26 cellular contexts compared by ENCODE assay signal in genomic region chr7:143355450-143356385, GRCh38. TPM values are rescaled to one million over a fixed set of nuclear protein-coding genes. Genes with fewer than 3 reads are reported as not detected.
A peak's percentile ranks its signal among the peaks of the same experiment; 100 is the strongest.
DNase-seq lines count a peak whose midpoint lies in the region; ATAC-seq and TF ChIP-seq lines count a peak whose summit lies in the region.
"Had no signal": no experiment of that assay in that cellular context is flagged by ENCODE, and none has a peak within 500 bp of the region (broad histone marks: within the 10 kb centered on the region; RNA-seq: fewer than 3 reads in every experiment).

No MANE protein-coding gene starts in this region.

- intact Hi-C loops in OCI-LY7 (cut with micrococcal nuclease; ENCODE audit: unreplicated experiment) (no loop called here), ascending aorta (cut with DNase I) (no loop called here)

- peaks cover 3% of the 10 kb centered on the region; the same call in 1 of the 2 replicates for H3K27me3 ChIP-seq in H7 (ENCODE audit: control insufficient read depth, insufficient read depth, low read length)
- H3K27me3 ChIP-seq in ascending aorta, result no peaks in the 10 kb centered on the region
- H3K27me3 ChIP-seq: Peyer's patch had no signal

- ATAC-seq in HG03469 (IDR thresholded peaks at IDR 0.05; ENCODE audit: unreplicated experiment) (no peak), HG03442 (IDR thresholded peaks at IDR 0.05; ENCODE audit: unreplicated experiment) (no peak)
- ATAC-seq: effector memory CD8-positive, alpha-beta T cell; left colon; natural killer cell treated with Interleukin-12 subunit alpha and Interleukin-12 subunit beta and Interleukin-15 and Interleukin-18, amount 100 ng/mL, for 72 hours had no signal

- H2AFZ ChIP-seq in OCI-LY7 (ENCODE audit: low read length), result no peak overlapping the region

- H3K27ac ChIP-seq in OCI-LY7 (ENCODE audit: low read depth, low read length, poor library complexity, severe bottlenecking), result no peak overlapping the region
- H3K27ac ChIP-seq in ascending aorta, result no peak overlapping the region
- H3K27ac ChIP-seq: esophagus squamous epithelium, Peyer's patch, SJSA1, tibial artery had no signal

- CTCF ChIA-PET in OCI-LY7 (lab: Charles Lee; ENCODE audit: unreplicated experiment), result interaction anchor here (1.0 kb wide), 1 partner anchor 115 kb away, joined by 4 read pairs; no protein-coding TSS in a partner anchor

- no peaks in the 10 kb centered on the region for H3K4me1 ChIP-seq in OCI-LY7 (ENCODE audit: insufficient read depth, low read length, poor library complexity, severe bottlenecking)
- no peaks in the 10 kb centered on the region for H3K4me1 ChIP-seq in ascending aorta
- H3K4me1 ChIP-seq: esophagus squamous epithelium, Peyer's patch, SJSA1, tibial artery had no signal

- H3K9me3 ChIP-seq in OCI-LY7 (ENCODE audit: low read length) (no peaks in the 10 kb centered on the region), ascending aorta (no peaks in the 10 kb centered on the region)
- H3K9me3 ChIP-seq: esophagus squamous epithelium, Peyer's patch, SJSA1, tibial artery had no signal

- peaks cover 6% of the 10 kb centered on the region for H3K36me3 ChIP-seq in H7 (replicated peaks; ENCODE audit: control insufficient read depth, insufficient read depth, low read length)
- H3K36me3 ChIP-seq in OCI-LY7 (ENCODE audit: insufficient read depth, low read length), result no peaks in the 10 kb centered on the region
- no peaks in the 10 kb centered on the region for H3K36me3 ChIP-seq in ascending aorta
- H3K36me3 ChIP-seq: esophagus squamous epithelium, Peyer's patch, SJSA1, tibial artery had no signal

- no peak overlapping the region for H3K4me2 ChIP-seq in OCI-LY7 (ENCODE audit: low read length)

- POLR2A ChIA-PET in OCI-LY7 (lab: Charles Lee), result no interaction called here

- H4K20me1 ChIP-seq in OCI-LY7 (ENCODE audit: insufficient read depth, low read length), result no peaks in the 10 kb centered on the region

- no peaks in the 10 kb centered on the region for H3K79me2 ChIP-seq in OCI-LY7 (ENCODE audit: insufficient read depth, low read depth, low read length)

- DNase-seq in H7 (peak; percentile 78), OCI-LY7 (ENCODE audit: low spot score) (peak; percentile 13), choroid plexus epithelial cell (ENCODE audit: low read depth) (peak; percentile 47), smooth muscle cell of the brain vasculature (ENCODE audit: low read depth, low spot score) (peak; percentile 90), ascending aorta (ENCODE audit: low spot score in 2 of 2) (no peak)
- DNase-seq: activated CD4-positive, CD25-positive, alpha-beta regulatory T cell treated with anti-CD3 and anti-CD28 coated beads, Interleukin-2, amount 50 U/mL, for 72 hours; activated naive CD4-positive, alpha-beta T cell treated with anti-CD3 and anti-CD28 coated beads for 36 hours; activated T-cell treated with anti-CD3 and anti-CD28 coated beads, Interleukin-2, amount 50 U/mL, for 24 hours; aorta; CD8-positive, alpha-beta memory T cell; DMS53; effector memory CD8-positive, alpha-beta T cell; esophagus squamous epithelium; HFFc6; IMR-90; left colon; NCI-H1694 treated with DMSO at 0.1 percent for 48 hours; NCI-H82; Peyer's patch; stimulated activated naive CD4-positive, alpha-beta T cell treated with Interleukin-2 at 50 U/mL for 16 hours; tibial artery had no signal

- no TSS peak for BruUV-seq in OCI-LY7 (replicated peaks; lab: Mats Ljungman, UMichigan)

- no peaks in the 10 kb centered on the region for H3K9me2 ChIP-seq in OCI-LY7 (ENCODE audit: insufficient read depth, low read length)

- H3K4me3 ChIP-seq in H7 (ENCODE audit: insufficient read depth, low read depth, low read length), result no peak overlapping the region
- H3K4me3 ChIP-seq in OCI-LY7 (ENCODE audit: low read depth, low read length, poor library complexity, severe bottlenecking), result no peak overlapping the region
- H3K4me3 ChIP-seq in choroid plexus epithelial cell (ENCODE audit: low read depth, low read length), result no peak overlapping the region
- H3K4me3 ChIP-seq in ascending aorta, result no peak overlapping the region
- H3K4me3 ChIP-seq: esophagus squamous epithelium, Peyer's patch, SJSA1, tibial artery had no signal

- TF ChIP-seq CTCF in OCI-LY7 (conservative IDR thresholded peaks at IDR 0.05; ENCODE audit: low read length) (peak; percentile 45; the same call in 1 of the 2 replicates), choroid plexus epithelial cell (conservative IDR thresholded peaks at IDR 0.05; ENCODE audit: low read depth, low read length) (peak; percentile 31), ascending aorta (IDR thresholded peaks at IDR 0.05) (no peak)

RNA-seq across cellular contexts. Expression of gene FAM131B, which starts 6.8 kb away (rescaled TPM):
- total RNA-seq in H7 (2014; rRNA removed; shearing (Covaris generic)), result 11.9 and 16.9 TPM in 2 replicates
- total RNA-seq in OCI-LY7 (2014; rRNA removed; shearing (Covaris generic)), result not detected in 2 replicates
- total RNA-seq in OCI-LY7 (2022) (not detected in 2 replicates), ascending aorta (0.53 TPM)

RNA-seq across cellular contexts. Expression of gene ZYX, which starts 25.4 kb away (rescaled TPM):
- total RNA-seq in H7 (2014; rRNA removed; shearing (Covaris generic)), result 84.6 and 97.1 TPM in 2 replicates
- total RNA-seq in OCI-LY7 (2014; rRNA removed; shearing (Covaris generic)), result 0.31 and 0.44 TPM in 2 replicates
- total RNA-seq in OCI-LY7 (2022) (2.8 and 4.2 TPM in 2 replicates), ascending aorta (320 TPM)

RNA-seq across cellular contexts. Expression of gene CLCN1, which starts 39.8 kb away (rescaled TPM):
- total RNA-seq in H7 (2014; rRNA removed; shearing (Covaris generic)), result 0.11 and 0.21 TPM in 2 replicates
- total RNA-seq in OCI-LY7 (2014; rRNA removed; shearing (Covaris generic)), result not detected in 2 replicates
- not detected in 2 replicates for total RNA-seq in OCI-LY7 (2022)
- not detected for total RNA-seq in ascending aorta
- total RNA-seq: activated naive CD4-positive, alpha-beta T cell treated with anti-CD3 and anti-CD28 coated beads for 36 hours; aorta; glomerular endothelial cell; HFFc6; IMR-90; left colon; SJSA1 had no signal

RNA-seq across cellular contexts. Expression of gene EPHA1, which starts 52.9 kb away (rescaled TPM):
- 176 and 189 TPM in 2 replicates for total RNA-seq in H7 (2014; rRNA removed; shearing (Covaris generic))
- total RNA-seq in OCI-LY7 (2014; rRNA removed; shearing (Covaris generic)), result not detected in 2 replicates
- total RNA-seq in OCI-LY7 (2022) (not detected in 2 replicates), ascending aorta (not detected)
- total RNA-seq: glomerular endothelial cell, HFFc6, IMR-90, SJSA1 had no signal

Comparison
In these comparisons a context has a peak if more than half of its experiments do, and no peak if none do; other contexts are left out.
1. DNase-seq: peak in H7 (single experiment), OCI-LY7 (single experiment), choroid plexus epithelial cell (single experiment) and smooth muscle cell of the brain vasculature (single experiment); none in ascending aorta (0 of 2).
2. CTCF ChIP-seq: peak in OCI-LY7 (single experiment) and choroid plexus epithelial cell (single experiment); none in ascending aorta (0 of 3).
3. RNA of gene ZYX, which starts 25.4 kb away (total RNA-seq): 320 TPM in ascending aorta (single experiment) and 84.6 to 97.1 TPM in H7; 0.31 to 4.2 TPM in OCI-LY7; every median in the first group is over 10 times any median in the second.